ENCODE assay signal across 39 cellular contexts in the genomic region with DNA sequence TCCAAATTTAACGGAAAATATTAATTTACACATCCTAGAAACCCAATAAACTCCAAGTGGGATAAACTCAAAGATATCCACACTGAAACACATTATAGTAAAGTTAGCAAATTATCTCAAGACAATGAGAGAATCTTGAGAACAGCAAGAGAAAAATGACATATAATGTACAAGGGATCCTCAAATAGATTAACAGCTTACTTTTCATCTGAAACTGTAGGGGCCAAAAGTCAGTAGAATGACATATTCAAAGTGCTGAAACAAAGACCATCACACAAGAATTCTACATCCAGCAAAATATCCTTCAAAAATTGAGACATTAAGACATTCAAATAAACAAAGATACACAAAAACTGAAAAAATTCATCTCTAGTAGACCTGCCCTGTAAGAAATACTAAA.
"Had no signal": no experiment of that assay in that cellular context is flagged by ENCODE, and none has a peak within 500 bp of the region (broad histone marks: within the 10 kb centered on the region; RNA-seq: fewer than 3 reads in every experiment).

No MANE protein-coding gene starts in this region.

- H3K27me3 ChIP-seq: adrenal gland, ascending aorta, body of pancreas, brain microvascular endothelial cell, breast epithelium, cardiac muscle cell had no signal

- ATAC-seq: activated naive CD4-positive, alpha-beta T cell treated with anti-CD3 and anti-CD28 coated beads, Interleukin-2, amount 50 U/mL, for 72 hours; activated naive CD8-positive, alpha-beta T cell treated with anti-CD3 and anti-CD28 coated beads, Interleukin-2, amount 50 U/mL, for 24 hours; activated T-cell treated with anti-CD3 and anti-CD28 coated beads, Interleukin-2, amount 50 U/mL, for 4 hours; activated T-cell treated with anti-CD3 and anti-CD28 coated beads, Interleukin-2, amount 50 U/mL, for 72 hours; activated T-helper 17 cell treated with anti-CD3 and anti-CD28 coated beads, Interleukin-2, amount 50 U/mL, for 72 hours; body of pancreas had no signal

- FAIRE-seq: astrocyte, bronchial epithelial cell had no signal

- H3K27me3 Mint-ChIP-seq: activated naive CD8-positive, alpha-beta T cell treated with anti-CD3 and anti-CD28 coated beads for 36 hours; activated naive CD8-positive, alpha-beta T cell treated with anti-CD3 and anti-CD28 coated beads, Interleukin-2, amount 10 ng/mL, durations not matched to agents 7 days and 5 days; activated T-helper 17 cell treated with anti-CD3 and anti-CD28 coated beads, Interleukin-2, amount 50 U/mL, for 72 hours had no signal

- H3K36me3 Mint-ChIP-seq: activated naive CD4-positive, alpha-beta T cell treated with anti-CD3 and anti-CD28 coated beads, Interleukin-2, amount 10 ng/mL, durations not matched to agents 7 days and 5 days; activated naive CD4-positive, alpha-beta T cell treated with anti-CD3 and anti-CD28 coated beads, Interleukin-2, amount 50 U/mL, for 24 hours; activated naive CD8-positive, alpha-beta T cell treated with anti-CD3 and anti-CD28 coated beads for 36 hours; activated naive CD8-positive, alpha-beta T cell treated with anti-CD3 and anti-CD28 coated beads, Interleukin-2, amount 10 ng/mL, durations not matched to agents 7 days and 5 days; brain had no signal

- H3K27ac Mint-ChIP-seq: activated naive CD4-positive, alpha-beta T cell treated with anti-CD3 and anti-CD28 coated beads for 36 hours; activated naive CD4-positive, alpha-beta T cell treated with anti-CD3 and anti-CD28 coated beads, Interleukin-2, amount 10 ng/mL, durations not matched to agents 7 days and 5 days; activated naive CD4-positive, alpha-beta T cell treated with anti-CD3 and anti-CD28 coated beads, Interleukin-2, amount 50 U/mL, for 24 hours; activated naive CD4-positive, alpha-beta T cell treated with anti-CD3 and anti-CD28 coated beads, Interleukin-2, amount 50 U/mL, for 72 hours; activated naive CD8-positive, alpha-beta T cell; activated naive CD8-positive, alpha-beta T cell treated with anti-CD3 and anti-CD28 coated beads for 36 hours; activated naive CD8-positive, alpha-beta T cell treated with anti-CD3 and anti-CD28 coated beads, Interleukin-2, amount 10 ng/mL, durations not matched to agents 7 days and 5 days; activated naive CD8-positive, alpha-beta T cell treated with anti-CD3 and anti-CD28 coated beads, Interleukin-2, amount 50 U/mL, for 24 hours; activated T-cell treated with anti-CD3 and anti-CD28 coated beads, Interleukin-2, amount 50 U/mL, for 24 hours; activated T-cell treated with anti-CD3 and anti-CD28 coated beads, Interleukin-2, amount 50 U/mL, for 72 hours; activated T-helper 1 cell treated with anti-CD3 and anti-CD28 coated beads, Interleukin-12 subunit alpha, Interleukin-12 subunit beta, Interleukin-2, Interleukin-4 antibody, amounts not matched to agents 30 ng/mL and 10 ng/mL and 1 ng/mL, durations not matched to agents 14 hours and 24 hours and 36 hours; activated T-helper 17 cell treated with anti-CD3 and anti-CD28 coated beads, Interleukin-2, amount 50 U/mL, for 72 hours; activated T-helper 2 cell treated with anti-CD3 and anti-CD28 coated beads, Interferon-gamma antibody, Interleukin-2, Interleukin-4, amounts not matched to agents 10 μg/mL and 5 μg/mL and 100 μg/mL, durations not matched to agents 14 hours and 24 hours and 36 hours; brain had no signal

- H3K27ac ChIP-seq: adrenal gland, ascending aorta, body of pancreas, brain microvascular endothelial cell, breast epithelium, cardiac muscle cell had no signal

- DNase-seq: activated effector memory CD4-positive, alpha-beta T cell treated with anti-CD3 and anti-CD28 coated beads, Interleukin-2, amount 50 U/mL, for 16 hours; activated effector memory CD4-positive, alpha-beta T cell treated with Interleukin-2 at 50 U/mL for 16 hours; activated gamma-delta T cell; activated gamma-delta T cell treated with Interleukin-2 at 50 U/mL for 16 hours; activated naive CD4-positive, alpha-beta T cell; activated naive CD4-positive, alpha-beta T cell treated with anti-CD3 and anti-CD28 coated beads for 36 hours; activated naive CD4-positive, alpha-beta T cell treated with anti-CD3 and anti-CD28 coated beads, Interleukin-2, amount 10 ng/mL, durations not matched to agents 7 days and 5 days; activated naive CD4-positive, alpha-beta T cell treated with anti-CD3 and anti-CD28 coated beads, Interleukin-2, amount 50 U/mL, for 16 hours; activated naive CD4-positive, alpha-beta T cell treated with Interleukin-2 at 50 U/mL for 16 hours; activated naive CD8-positive, alpha-beta T cell treated with anti-CD3 and anti-CD28 coated beads for 36 hours; activated naive CD8-positive, alpha-beta T cell treated with anti-CD3 and anti-CD28 coated beads, Interleukin-2, amount 10 ng/mL, durations not matched to agents 7 days and 5 days; activated naive CD8-positive, alpha-beta T cell treated with anti-CD3 and anti-CD28 coated beads, Interleukin-2, amount 50 U/mL, for 24 hours; activated T-cell treated with anti-CD3 and anti-CD28 coated beads, Interleukin-2, amount 50 U/mL, for 24 hours; activated T-cell treated with anti-CD3 and anti-CD28 coated beads, Interleukin-2, amount 50 U/mL, for 4 hours; activated T-cell treated with anti-CD3 and anti-CD28 coated beads, Interleukin-2, amount 50 U/mL, for 48 hours; activated T-cell treated with anti-CD3 and anti-CD28 coated beads, Interleukin-2, amount 50 U/mL, for 72 hours; adrenal gland; amniotic stem cell; amygdala; anterior cingulate cortex; aorta; body of pancreas; brain microvascular endothelial cell; caudate nucleus; central memory CD4-positive, alpha-beta T cell; cerebellar nuclear complex had no signal

- H3K9me3 Mint-ChIP-seq: activated T-helper 17 cell treated with anti-CD3 and anti-CD28 coated beads, Interleukin-2, amount 50 U/mL, for 72 hours had no signal

- H3K4me3 Mint-ChIP-seq: activated naive CD4-positive, alpha-beta T cell treated with anti-CD3 and anti-CD28 coated beads for 36 hours; activated naive CD4-positive, alpha-beta T cell treated with anti-CD3 and anti-CD28 coated beads, Interleukin-2, amount 10 ng/mL, durations not matched to agents 7 days and 5 days; activated naive CD4-positive, alpha-beta T cell treated with anti-CD3 and anti-CD28 coated beads, Interleukin-2, amount 50 U/mL, for 24 hours; activated naive CD8-positive, alpha-beta T cell; activated naive CD8-positive, alpha-beta T cell treated with anti-CD3 and anti-CD28 coated beads for 36 hours; activated naive CD8-positive, alpha-beta T cell treated with anti-CD3 and anti-CD28 coated beads, Interleukin-2, amount 10 ng/mL, durations not matched to agents 7 days and 5 days; activated naive CD8-positive, alpha-beta T cell treated with anti-CD3 and anti-CD28 coated beads, Interleukin-2, amount 50 U/mL, for 24 hours; activated T-cell treated with anti-CD3 and anti-CD28 coated beads, Interleukin-2, amount 50 U/mL, for 24 hours; activated T-cell treated with anti-CD3 and anti-CD28 coated beads, Interleukin-2, amount 50 U/mL, for 4 hours; activated T-cell treated with anti-CD3 and anti-CD28 coated beads, Interleukin-2, amount 50 U/mL, for 72 hours; activated T-helper 1 cell treated with anti-CD3 and anti-CD28 coated beads, Interleukin-12 subunit alpha, Interleukin-12 subunit beta, Interleukin-2, Interleukin-4 antibody, amounts not matched to agents 30 ng/mL and 10 ng/mL and 1 ng/mL, durations not matched to agents 14 hours and 24 hours and 36 hours; activated T-helper 17 cell treated with anti-CD3 and anti-CD28 coated beads, Interleukin-2, amount 50 U/mL, for 72 hours; brain; central memory CD8-positive, alpha-beta T cell had no signal

- H3K9me3 ChIP-seq: adrenal gland, body of pancreas, breast epithelium had no signal

- H3K4me1 ChIP-seq: adrenal gland, ascending aorta, body of pancreas, breast epithelium had no signal

- H3K4me1 Mint-ChIP-seq: activated naive CD4-positive, alpha-beta T cell treated with anti-CD3 and anti-CD28 coated beads, Interleukin-2, amount 10 ng/mL, durations not matched to agents 7 days and 5 days; activated naive CD4-positive, alpha-beta T cell treated with anti-CD3 and anti-CD28 coated beads, Interleukin-2, amount 50 U/mL, for 24 hours; activated naive CD8-positive, alpha-beta T cell treated with anti-CD3 and anti-CD28 coated beads, Interleukin-2, amount 10 ng/mL, durations not matched to agents 7 days and 5 days; activated naive CD8-positive, alpha-beta T cell treated with anti-CD3 and anti-CD28 coated beads, Interleukin-2, amount 50 U/mL, for 24 hours; activated T-helper 17 cell treated with anti-CD3 and anti-CD28 coated beads, Interleukin-2, amount 50 U/mL, for 72 hours; brain; central memory CD8-positive, alpha-beta T cell had no signal

- H3K4me3 ChIP-seq: adrenal gland, ascending aorta, body of pancreas, breast epithelium, cardiac muscle cell had no signal

- H3K36me3 ChIP-seq: adrenal gland, ascending aorta, brain microvascular endothelial cell, breast epithelium, cardiac muscle cell had no signal
